Comparison of ENCODE assay signal across 1 cellular context in the genomic region with DNA sequence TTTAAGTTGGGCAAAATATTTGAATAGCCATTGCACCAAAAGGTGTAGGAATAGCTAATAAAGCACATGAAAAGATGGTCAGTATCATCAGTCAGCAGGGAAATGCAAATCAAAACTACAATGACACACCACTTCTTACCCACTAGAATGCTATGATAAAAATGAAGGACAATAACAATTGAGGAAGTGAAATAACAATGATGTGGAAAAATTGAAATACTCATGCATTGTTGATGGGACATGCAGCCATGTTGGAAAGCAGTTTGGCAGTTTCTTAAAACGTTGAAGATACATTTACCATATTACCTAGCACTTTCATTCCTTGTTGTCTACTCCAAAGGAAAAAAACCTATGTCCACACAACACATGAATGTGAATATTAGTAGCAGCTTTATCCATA.
TF ChIP-seq lines count a peak whose summit lies in the region.

No MANE protein-coding gene starts in this region.

TF ChIP-seq in GM12878, 131 proteins besides CTCF, POLR2A, EP300 and RAD21 (continued from another document):
- TF ChIP-seq SPI1 (IDR thresholded peaks at IDR 0.05; ENCODE audit: borderline replicate concordance, insufficient read depth, low read depth, low read length) (peak; percentile 52; the same call in 1 of the 2 replicates), SREBF2 (IDR thresholded peaks at IDR 0.05; ENCODE audit: low read length) (no peak)
